Comparison of ENCODE assay signal across 18 cellular contexts in the genomic region with DNA sequence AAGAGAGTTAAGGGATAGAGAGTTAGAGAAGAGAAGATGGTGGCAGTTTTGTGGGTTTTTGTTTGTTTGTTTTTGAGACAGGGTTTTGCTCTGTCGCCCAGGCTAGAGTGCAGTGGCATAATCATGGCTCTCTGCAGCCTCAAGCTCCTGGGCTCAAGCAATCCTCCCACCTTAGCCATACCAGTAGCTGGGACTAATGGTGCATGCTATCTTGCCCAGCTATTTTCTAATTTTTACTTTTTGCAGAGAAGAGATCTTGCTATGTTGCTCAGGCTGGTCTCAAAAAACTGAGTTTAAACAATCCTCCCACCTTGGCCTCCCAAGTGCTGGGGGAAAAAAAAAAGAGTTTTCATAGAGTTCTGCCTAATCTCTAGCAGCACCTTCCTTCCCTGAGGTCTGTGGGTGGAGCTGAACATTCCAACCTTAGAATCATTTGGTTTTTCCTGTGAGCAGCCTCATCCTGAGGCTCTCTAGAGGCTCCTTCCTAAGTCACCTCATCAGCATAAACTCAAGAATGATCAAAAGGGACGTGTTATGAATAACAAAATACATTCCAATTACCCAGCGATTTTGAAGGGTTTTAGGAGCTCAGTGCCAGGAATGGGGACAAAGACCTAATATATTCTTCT.
"Had no signal": no experiment of that assay in that cellular context is flagged by ENCODE, and none has a peak within 500 bp of the region (broad histone marks: within the 10 kb centered on the region; RNA-seq: fewer than 3 reads in every experiment).

No MANE protein-coding gene starts in this region.

- H3K4me3 ChIP-seq: mucosa of descending colon, right lobe of liver, spleen, suprapubic skin had no signal

- H3K4me1 ChIP-seq: right lobe of liver, spleen, suprapubic skin had no signal

- H3K4me1 Mint-ChIP-seq: activated CD4-positive, alpha-beta T cell treated with anti-CD3 and anti-CD28 coated beads, Interleukin-2, amount 10 ng/mL, durations not matched to agents 7 days and 5 days; activated naive CD8-positive, alpha-beta T cell treated with anti-CD3 and anti-CD28 coated beads, Interleukin-2, amount 50 U/mL, for 24 hours; naive thymus-derived CD8-positive, alpha-beta T cell; T-helper 17 cell had no signal

- H3K27me3 Mint-ChIP-seq: activated CD4-positive, alpha-beta T cell treated with anti-CD3 and anti-CD28 coated beads, Interleukin-2, amount 10 ng/mL, durations not matched to agents 7 days and 5 days; activated naive CD8-positive, alpha-beta T cell treated with anti-CD3 and anti-CD28 coated beads, Interleukin-2, amount 50 U/mL, for 24 hours; stimulated activated naive CD8-positive, alpha-beta T cell treated with anti-CD3 and anti-CD28 coated beads, Interleukin-15, Interleukin-2, amounts not matched to agents 100 ng/mL and 50 ng/mL, for 24 hours; T-helper 17 cell had no signal

- H3K27ac Mint-ChIP-seq: activated CD4-positive, alpha-beta T cell treated with anti-CD3 and anti-CD28 coated beads, Interleukin-2, amount 10 ng/mL, durations not matched to agents 7 days and 5 days; activated naive CD8-positive, alpha-beta T cell treated with anti-CD3 and anti-CD28 coated beads, Interleukin-2, amount 50 U/mL, for 24 hours; naive thymus-derived CD8-positive, alpha-beta T cell; progenitor cell of endocrine pancreas; stimulated activated naive CD8-positive, alpha-beta T cell treated with anti-CD3 and anti-CD28 coated beads, Interleukin-15, Interleukin-2, amounts not matched to agents 100 ng/mL and 50 ng/mL, for 24 hours; T-helper 17 cell had no signal

- H3K27ac ChIP-seq: right lobe of liver, spleen, suprapubic skin had no signal

- H3K36me3 ChIP-seq: right lobe of liver, spleen, suprapubic skin had no signal

- H3K36me3 Mint-ChIP-seq: naive thymus-derived CD8-positive, alpha-beta T cell had no signal

- DNase-seq: activated CD4-positive, alpha-beta T cell treated with anti-CD3 and anti-CD28 coated beads, Interleukin-2, amount 10 ng/mL, durations not matched to agents 7 days and 5 days; activated CD4-positive, CD25-positive, alpha-beta regulatory T cell; activated CD8-positive, alpha-beta memory T cell treated with anti-CD3 and anti-CD28 coated beads for 24 hours; activated naive CD4-positive, alpha-beta T cell; activated naive CD8-positive, alpha-beta T cell treated with anti-CD3 and anti-CD28 coated beads, Interleukin-2, amount 50 U/mL, for 24 hours; aorta; left colon; mucosa of descending colon; naive thymus-derived CD8-positive, alpha-beta T cell; occipital lobe; right lobe of liver; spleen; T-helper 17 cell; trophoblast cell had no signal

- H3K4me3 Mint-ChIP-seq: activated CD4-positive, alpha-beta T cell treated with anti-CD3 and anti-CD28 coated beads, Interleukin-2, amount 10 ng/mL, durations not matched to agents 7 days and 5 days; activated naive CD8-positive, alpha-beta T cell treated with anti-CD3 and anti-CD28 coated beads, Interleukin-2, amount 50 U/mL, for 24 hours; naive thymus-derived CD8-positive, alpha-beta T cell; stimulated activated naive CD8-positive, alpha-beta T cell treated with anti-CD3 and anti-CD28 coated beads, Interleukin-15, Interleukin-2, amounts not matched to agents 100 ng/mL and 50 ng/mL, for 24 hours; T-helper 17 cell had no signal

- H3K27me3 ChIP-seq: right lobe of liver, spleen, suprapubic skin had no signal

- H3K9me3 ChIP-seq: mucosa of descending colon, right lobe of liver, spleen, suprapubic skin had no signal

- H3K9me3 Mint-ChIP-seq: activated CD4-positive, alpha-beta T cell treated with anti-CD3 and anti-CD28 coated beads, Interleukin-2, amount 10 ng/mL, durations not matched to agents 7 days and 5 days; stimulated activated naive CD8-positive, alpha-beta T cell treated with anti-CD3 and anti-CD28 coated beads, Interleukin-15, Interleukin-2, amounts not matched to agents 100 ng/mL and 50 ng/mL, for 24 hours had no signal

- ATAC-seq: activated naive CD8-positive, alpha-beta T cell treated with anti-CD3 and anti-CD28 coated beads, Interleukin-2, amount 50 U/mL, for 24 hours; esophagus mucosa; left colon; mucosa of descending colon; naive thymus-derived CD8-positive, alpha-beta T cell; right lobe of liver; T-helper 17 cell had no signal
